In the genomic region with DNA sequence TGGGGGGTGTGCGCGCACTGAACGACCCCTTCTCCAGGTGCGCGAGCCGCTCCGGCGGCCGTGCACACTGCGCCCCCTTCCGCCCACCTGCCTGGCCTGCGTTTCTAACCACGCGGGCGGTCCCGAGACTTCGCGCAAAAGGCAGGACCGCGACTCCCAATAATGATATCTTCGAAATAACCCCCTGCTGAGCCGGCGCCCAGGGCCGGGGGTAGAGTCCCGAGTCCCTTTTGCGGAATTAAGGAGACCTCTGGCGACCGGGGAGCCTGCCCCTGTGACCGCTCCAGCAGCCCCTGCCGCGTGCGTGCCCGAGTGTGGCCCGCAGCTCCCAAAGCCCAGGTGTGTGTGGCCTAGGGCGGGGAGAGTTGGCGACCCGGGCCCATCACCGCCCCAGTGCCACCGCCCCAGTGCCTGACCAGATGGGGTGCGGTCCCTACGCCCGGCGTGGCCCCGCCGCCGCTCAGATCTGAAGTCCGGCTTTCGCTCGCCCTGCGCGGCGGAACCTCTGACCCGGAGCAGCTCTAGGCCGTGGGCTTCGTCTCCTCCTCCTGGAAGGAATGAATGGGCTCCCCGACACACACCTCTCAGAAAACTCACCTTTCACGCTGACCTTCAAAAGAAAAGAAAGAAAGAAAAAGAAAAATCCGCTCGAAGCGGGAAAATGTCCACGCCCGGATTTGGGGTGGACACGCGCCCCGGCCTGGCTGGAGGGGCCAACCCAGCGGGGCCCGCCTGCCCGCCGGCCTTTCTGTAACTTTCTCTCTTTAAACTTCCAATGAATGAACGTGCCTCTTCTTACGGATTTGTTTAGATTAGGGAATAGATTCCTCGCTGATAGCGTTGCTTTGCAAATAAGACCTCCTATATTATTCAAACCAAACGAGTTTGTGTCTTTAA, we compare ENCODE assay signal across 1 cellular context.
TF ChIP-seq lines count a peak whose summit lies in the region.

No MANE protein-coding gene starts in this region.

TF ChIP-seq in IMR-90, 13 proteins besides CTCF, POLR2A, EP300 and RAD21:
- TF ChIP-seq, protein P1, sequence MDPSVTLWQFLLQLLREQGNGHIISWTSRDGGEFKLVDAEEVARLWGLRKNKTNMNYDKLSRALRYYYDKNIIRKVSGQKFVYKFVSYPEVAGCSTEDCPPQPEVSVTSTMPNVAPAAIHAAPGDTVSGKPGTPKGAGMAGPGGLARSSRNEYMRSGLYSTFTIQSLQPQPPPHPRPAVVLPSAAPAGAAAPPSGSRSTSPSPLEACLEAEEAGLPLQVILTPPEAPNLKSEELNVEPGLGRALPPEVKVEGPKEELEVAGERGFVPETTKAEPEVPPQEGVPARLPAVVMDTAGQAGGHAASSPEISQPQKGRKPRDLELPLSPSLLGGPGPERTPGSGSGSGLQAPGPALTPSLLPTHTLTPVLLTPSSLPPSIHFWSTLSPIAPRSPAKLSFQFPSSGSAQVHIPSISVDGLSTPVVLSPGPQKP (IDR thresholded peaks at IDR 0.05; ENCODE audit: borderline replicate concordance, low read depth, low read length): no peak
- no peak for TF ChIP-seq MAZ (IDR thresholded peaks at IDR 0.05; ENCODE audit: borderline replicate concordance, low read depth, low read length)
- TF ChIP-seq RCOR1 (IDR thresholded peaks at IDR 0.05; ENCODE audit: insufficient replicate concordance, low read length): no peak
- no peak for TF ChIP-seq CEBPB (IDR thresholded peaks at IDR 0.05; ENCODE audit: low read depth, low read length)
- no peak for TF ChIP-seq BHLHE40 (IDR thresholded peaks at IDR 0.05; ENCODE audit: low read depth, low read length)
- TF ChIP-seq RFX5 (IDR thresholded peaks at IDR 0.05; ENCODE audit: low read depth, low read length): no peak
- no peak for TF ChIP-seq SMC3 (IDR thresholded peaks at IDR 0.05; ENCODE audit: low read depth, low read length)
- TF ChIP-seq, protein P2, sequence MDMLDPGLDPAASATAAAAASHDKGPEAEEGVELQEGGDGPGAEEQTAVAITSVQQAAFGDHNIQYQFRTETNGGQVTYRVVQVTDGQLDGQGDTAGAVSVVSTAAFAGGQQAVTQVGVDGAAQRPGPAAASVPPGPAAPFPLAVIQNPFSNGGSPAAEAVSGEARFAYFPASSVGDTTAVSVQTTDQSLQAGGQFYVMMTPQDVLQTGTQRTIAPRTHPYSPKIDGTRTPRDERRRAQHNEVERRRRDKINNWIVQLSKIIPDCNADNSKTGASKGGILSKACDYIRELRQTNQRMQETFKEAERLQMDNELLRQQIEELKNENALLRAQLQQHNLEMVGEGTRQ (IDR thresholded peaks at IDR 0.05; ENCODE audit: low read depth, low read length): no peak
- TF ChIP-seq NFE2L2 (IDR thresholded peaks at IDR 0.05; ENCODE audit: low read depth, low read length): no peak
- no peak for TF ChIP-seq MAFK (IDR thresholded peaks at IDR 0.05; ENCODE audit: low read depth, low read length)
- no peak for TF ChIP-seq CHD1 (IDR thresholded peaks at IDR 0.05; ENCODE audit: low read depth, low read length)
- no peak for TF ChIP-seq MXI1 (IDR thresholded peaks at IDR 0.05; ENCODE audit: borderline replicate concordance, low read depth, low read length)
- no peak for TF ChIP-seq FOS (IDR thresholded peaks at IDR 0.05; ENCODE audit: low read depth, low read length)
